ENCODE assay signal across 26 cellular contexts in genomic region chr15:48556159-48556897, GRCh38.
DNase-seq lines count a peak whose midpoint lies in the region; TF ChIP-seq lines count a peak whose summit lies in the region.
"Had no signal": no experiment of that assay in that cellular context is flagged by ENCODE, and none has a peak within 500 bp of the region (broad histone marks: within the 10 kb centered on the region; RNA-seq: fewer than 3 reads in every experiment).

No MANE protein-coding gene starts in this region.

- DNase-seq in AG10803 (ENCODE audit: low read depth) (peak; percentile 43), LHCN-M2 (ENCODE audit: low read depth) (peak; percentile 48), brain microvascular endothelial cell (no peak), BE2C (no peak), EL (no peak), cerebellar nuclear complex (lab: John Stamatoyannopoulos, UW) (no peak), mesendoderm (no peak)
- DNase-seq: activated CD4-positive, alpha-beta T cell treated with anti-CD3 and anti-CD28 coated beads, Interleukin-2, amount 10 ng/mL, durations not matched to agents 24 days and 14 days; activated effector memory CD4-positive, alpha-beta T cell treated with anti-CD3 and anti-CD28 coated beads, Interleukin-2, amount 50 U/mL, for 16 hours; activated T-cell treated with anti-CD3 and anti-CD28 coated beads, Interleukin-2, amount 50 U/mL, for 24 hours; dorsolateral prefrontal cortex; NCI-H1092 treated with DMSO at 0.1 percent for 48 hours; NCI-H1694 treated with DMSO at 0.1 percent for 48 hours; NCI-H446 treated with DMSO at 0.1 percent for 48 hours; NCI-H82; Peyer's patch; T-cell; trophoblast cell had no signal

- H3K56ac ChIP-seq in mesendoderm (ENCODE audit: low read length): no peak overlapping the region

- no peaks in the 10 kb centered on the region for H3K9me3 Mint-ChIP-seq in nephron
- H3K9me3 Mint-ChIP-seq: activated CD4-positive, alpha-beta T cell treated with anti-CD3 and anti-CD28 coated beads, Interleukin-2, amount 10 ng/mL, durations not matched to agents 24 days and 14 days; activated T-cell treated with anti-CD3 and anti-CD28 coated beads, Interleukin-2, amount 50 U/mL, for 24 hours; stimulated activated effector memory CD8-positive, alpha-beta T cell treated with anti-CD3 and anti-CD28 coated beads, Interleukin-12 subunit alpha, Interleukin-12 subunit beta, amount 100 ng/mL, for 72 hours; T-cell; WTC11 had no signal

- H3K4ac ChIP-seq in mesendoderm (ENCODE audit: low read depth, low read length): no peak overlapping the region

- no peaks in the 10 kb centered on the region for H3K79me2 ChIP-seq in mesendoderm (ENCODE audit: control insufficient read depth, insufficient read depth, low read length)

- no peak overlapping the region for H2AK5ac ChIP-seq in mesendoderm (ENCODE audit: low read length)

- no peaks in the 10 kb centered on the region for H3K27me3 Mint-ChIP-seq in nephron (ENCODE audit: low read depth)
- H3K27me3 Mint-ChIP-seq: brain had no signal

- no peak for TF ChIP-seq CTCF in AG10803 (conservative IDR thresholded peaks at IDR 0.05; ENCODE audit: low read length)
- no peak for TF ChIP-seq CTCF in brain microvascular endothelial cell (IDR thresholded peaks at IDR 0.05; ENCODE audit: low read depth, low read length, missing control alignments)
- no peak for TF ChIP-seq CTCF in nephron (IDR thresholded peaks at IDR 0.05; ENCODE audit: unreplicated experiment in 3 of 3)
- no peak for TF ChIP-seq CTCF in BE2C (IDR thresholded peaks at IDR 0.05; ENCODE audit: low read depth, low read length)

- no peak overlapping the region for H4K8ac ChIP-seq in mesendoderm (ENCODE audit: low read depth, low read length)

- H3K18ac ChIP-seq in mesendoderm (ENCODE audit: low read length): no peak overlapping the region

- H2BK120ac ChIP-seq in mesendoderm (ENCODE audit: low read depth, low read length): no peak overlapping the region

- H3K4me2 ChIP-seq in mesendoderm (ENCODE audit: low read length): no peak overlapping the region
- H3K4me2 ChIP-seq: BLaER1 had no signal

- H2BK15ac ChIP-seq in mesendoderm (replicated peaks; ENCODE audit: low read depth): no peak overlapping the region

- in situ Hi-C loops in brain microvascular endothelial cell (cut with HindIII; ENCODE audit: low pct_ligation_motif_present, low sequenced_read_pairs): no loop called here

- no peak overlapping the region for H3K4me3 Mint-ChIP-seq in nephron
- H3K4me3 Mint-ChIP-seq: activated CD4-positive, alpha-beta T cell treated with anti-CD3 and anti-CD28 coated beads, Interleukin-2, amount 10 ng/mL, durations not matched to agents 24 days and 14 days; activated T-cell treated with anti-CD3 and anti-CD28 coated beads, Interleukin-2, amount 50 U/mL, for 24 hours; stimulated activated effector memory CD8-positive, alpha-beta T cell treated with anti-CD3 and anti-CD28 coated beads, Interleukin-12 subunit alpha, Interleukin-12 subunit beta, amount 100 ng/mL, for 72 hours; T-cell; WTC11 had no signal

- no peak overlapping the region for H3K23ac ChIP-seq in mesendoderm (ENCODE audit: low read length)

- no peak overlapping the region for H3K4me3 ChIP-seq in AG10803 (ENCODE audit: low read length)
- no peak overlapping the region for H3K4me3 ChIP-seq in brain microvascular endothelial cell (ENCODE audit: low read depth, low read length)
- H3K4me3 ChIP-seq in BE2C (ENCODE audit: low read depth, low read length): no peak overlapping the region
- no peak overlapping the region for H3K4me3 ChIP-seq in mesendoderm (ENCODE audit: low read length)
- H3K4me3 ChIP-seq: BLaER1, dorsolateral prefrontal cortex, Peyer's patch, SJSA1 had no signal

- no CpG with 5 or more reads among the region's 7 CpGs for WGBS in mesendoderm (ENCODE audit: extremely low coverage, insufficient coverage, low lambda C conversion rate)

- H3K27ac ChIP-seq in brain microvascular endothelial cell (peak overlapping the region; percentile 89), mesendoderm (ENCODE audit: low read depth, low read length) (no peak overlapping the region)
- H3K27ac ChIP-seq: BLaER1, dorsolateral prefrontal cortex, neutrophil, Peyer's patch, SJSA1 had no signal

- no peak overlapping the region for H3K9ac ChIP-seq in mesendoderm (ENCODE audit: low read length)
- H3K9ac ChIP-seq: BLaER1 had no signal

- H3K27ac Mint-ChIP-seq in nephron: peak overlapping the region in 2 of 3 experiments; percentile 80 to 97
- H3K27ac Mint-ChIP-seq: activated CD4-positive, alpha-beta T cell treated with anti-CD3 and anti-CD28 coated beads, Interleukin-2, amount 10 ng/mL, durations not matched to agents 24 days and 14 days; activated T-cell treated with anti-CD3 and anti-CD28 coated beads, Interleukin-2, amount 50 U/mL, for 24 hours; progenitor cell of endocrine pancreas; stimulated activated effector memory CD8-positive, alpha-beta T cell treated with anti-CD3 and anti-CD28 coated beads, Interleukin-12 subunit alpha, Interleukin-12 subunit beta, amount 100 ng/mL, for 72 hours; T-cell; WTC11 had no signal

- H3K36me3 ChIP-seq in brain microvascular endothelial cell (replicated peaks): peaks cover 12% of the 10 kb centered on the region
- H3K36me3 ChIP-seq in BE2C: no peaks in the 10 kb centered on the region
- no peaks in the 10 kb centered on the region for H3K36me3 ChIP-seq in mesendoderm (ENCODE audit: control insufficient read depth, insufficient read depth, low read length)
- H3K36me3 ChIP-seq: BLaER1, neutrophil, Peyer's patch had no signal

- H3K27me3 ChIP-seq in brain microvascular endothelial cell (replicated peaks): no peaks in the 10 kb centered on the region
- H3K27me3 ChIP-seq in BE2C: no peaks in the 10 kb centered on the region
- no peaks in the 10 kb centered on the region for H3K27me3 ChIP-seq in mesendoderm (ENCODE audit: insufficient read depth, low read length, poor library complexity)
- H3K27me3 ChIP-seq: BLaER1, dorsolateral prefrontal cortex, neutrophil, Peyer's patch, SJSA1 had no signal

- no peaks in the 10 kb centered on the region; the same call in 1 of the 2 replicates for H3K9me3 ChIP-seq in BE2C
- H3K9me3 ChIP-seq: BLaER1, neutrophil, Peyer's patch, SJSA1 had no signal

- H3K4me1 Mint-ChIP-seq in nephron: peaks cover 74% of the 10 kb centered on the region
- H3K4me1 Mint-ChIP-seq: activated CD4-positive, alpha-beta T cell treated with anti-CD3 and anti-CD28 coated beads, Interleukin-2, amount 10 ng/mL, durations not matched to agents 24 days and 14 days; stimulated activated effector memory CD8-positive, alpha-beta T cell treated with anti-CD3 and anti-CD28 coated beads, Interleukin-12 subunit alpha, Interleukin-12 subunit beta, amount 100 ng/mL, for 72 hours; T-cell had no signal

- peaks cover 3% of the 10 kb centered on the region; the same call in 1 of the 2 replicates for H3K4me1 ChIP-seq in BE2C
- peaks cover 4% of the 10 kb centered on the region for H3K4me1 ChIP-seq in mesendoderm (ENCODE audit: control insufficient read depth, low read depth, low read length)
- H3K4me1 ChIP-seq: BLaER1, Peyer's patch had no signal

- no peak overlapping the region for H4K5ac ChIP-seq in mesendoderm (ENCODE audit: low read length)

- H2BK5ac ChIP-seq in mesendoderm (ENCODE audit: low read length): no peak overlapping the region

- H3K36me3 Mint-ChIP-seq in nephron (ENCODE audit: low read depth): no peaks in the 10 kb centered on the region
- H3K36me3 Mint-ChIP-seq: brain; stimulated activated effector memory CD8-positive, alpha-beta T cell treated with anti-CD3 and anti-CD28 coated beads, Interleukin-12 subunit alpha, Interleukin-12 subunit beta, amount 100 ng/mL, for 72 hours; T-cell; WTC11 had no signal

- H3K79me1 ChIP-seq in mesendoderm (ENCODE audit: low read length): no peaks in the 10 kb centered on the region

Comparison
In these comparisons a context has a peak if more than half of its experiments do, and no peak if none do; other contexts are left out.
1. DNase-seq: peak in AG10803 (single experiment) and LHCN-M2 (single experiment); none in brain microvascular endothelial cell (single experiment), BE2C (single experiment), EL (single experiment), cerebellar nuclear complex (0 of 2) and mesendoderm (single experiment).